ENCODE assay signal across 1 cellular context in genomic region chr4:137390141-137390540, GRCh38.
TF ChIP-seq lines count a peak whose summit lies in the region.

No MANE protein-coding gene starts in this region.

TF ChIP-seq in IMR-90, 13 proteins besides CTCF, POLR2A, EP300 and RAD21:
- TF ChIP-seq MAFK (IDR thresholded peaks at IDR 0.05; ENCODE audit: low read depth, low read length) (no peak), SMC3 (IDR thresholded peaks at IDR 0.05; ENCODE audit: low read depth, low read length) (no peak), RCOR1 (IDR thresholded peaks at IDR 0.05; ENCODE audit: insufficient replicate concordance, low read length) (no peak), FOS (IDR thresholded peaks at IDR 0.05; ENCODE audit: low read depth, low read length) (no peak), CHD1 (IDR thresholded peaks at IDR 0.05; ENCODE audit: low read depth, low read length) (no peak), CEBPB (IDR thresholded peaks at IDR 0.05; ENCODE audit: low read depth, low read length) (no peak), RFX5 (IDR thresholded peaks at IDR 0.05; ENCODE audit: low read depth, low read length) (no peak), BHLHE40 (IDR thresholded peaks at IDR 0.05; ENCODE audit: low read depth, low read length) (no peak), NFE2L2 (IDR thresholded peaks at IDR 0.05; ENCODE audit: low read depth, low read length) (no peak), MXI1 (IDR thresholded peaks at IDR 0.05; ENCODE audit: borderline replicate concordance, low read depth, low read length) (no peak), MAZ (IDR thresholded peaks at IDR 0.05; ENCODE audit: borderline replicate concordance, low read depth, low read length) (no peak)
- TF ChIP-seq, protein P1, sequence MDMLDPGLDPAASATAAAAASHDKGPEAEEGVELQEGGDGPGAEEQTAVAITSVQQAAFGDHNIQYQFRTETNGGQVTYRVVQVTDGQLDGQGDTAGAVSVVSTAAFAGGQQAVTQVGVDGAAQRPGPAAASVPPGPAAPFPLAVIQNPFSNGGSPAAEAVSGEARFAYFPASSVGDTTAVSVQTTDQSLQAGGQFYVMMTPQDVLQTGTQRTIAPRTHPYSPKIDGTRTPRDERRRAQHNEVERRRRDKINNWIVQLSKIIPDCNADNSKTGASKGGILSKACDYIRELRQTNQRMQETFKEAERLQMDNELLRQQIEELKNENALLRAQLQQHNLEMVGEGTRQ (IDR thresholded peaks at IDR 0.05; ENCODE audit: low read depth, low read length), result no peak
- TF ChIP-seq, protein P2, sequence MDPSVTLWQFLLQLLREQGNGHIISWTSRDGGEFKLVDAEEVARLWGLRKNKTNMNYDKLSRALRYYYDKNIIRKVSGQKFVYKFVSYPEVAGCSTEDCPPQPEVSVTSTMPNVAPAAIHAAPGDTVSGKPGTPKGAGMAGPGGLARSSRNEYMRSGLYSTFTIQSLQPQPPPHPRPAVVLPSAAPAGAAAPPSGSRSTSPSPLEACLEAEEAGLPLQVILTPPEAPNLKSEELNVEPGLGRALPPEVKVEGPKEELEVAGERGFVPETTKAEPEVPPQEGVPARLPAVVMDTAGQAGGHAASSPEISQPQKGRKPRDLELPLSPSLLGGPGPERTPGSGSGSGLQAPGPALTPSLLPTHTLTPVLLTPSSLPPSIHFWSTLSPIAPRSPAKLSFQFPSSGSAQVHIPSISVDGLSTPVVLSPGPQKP (IDR thresholded peaks at IDR 0.05; ENCODE audit: borderline replicate concordance, low read depth, low read length), result no peak
TF ChIP-seq in IMR-90: peak in this region for 0.
